In the genomic region with DNA sequence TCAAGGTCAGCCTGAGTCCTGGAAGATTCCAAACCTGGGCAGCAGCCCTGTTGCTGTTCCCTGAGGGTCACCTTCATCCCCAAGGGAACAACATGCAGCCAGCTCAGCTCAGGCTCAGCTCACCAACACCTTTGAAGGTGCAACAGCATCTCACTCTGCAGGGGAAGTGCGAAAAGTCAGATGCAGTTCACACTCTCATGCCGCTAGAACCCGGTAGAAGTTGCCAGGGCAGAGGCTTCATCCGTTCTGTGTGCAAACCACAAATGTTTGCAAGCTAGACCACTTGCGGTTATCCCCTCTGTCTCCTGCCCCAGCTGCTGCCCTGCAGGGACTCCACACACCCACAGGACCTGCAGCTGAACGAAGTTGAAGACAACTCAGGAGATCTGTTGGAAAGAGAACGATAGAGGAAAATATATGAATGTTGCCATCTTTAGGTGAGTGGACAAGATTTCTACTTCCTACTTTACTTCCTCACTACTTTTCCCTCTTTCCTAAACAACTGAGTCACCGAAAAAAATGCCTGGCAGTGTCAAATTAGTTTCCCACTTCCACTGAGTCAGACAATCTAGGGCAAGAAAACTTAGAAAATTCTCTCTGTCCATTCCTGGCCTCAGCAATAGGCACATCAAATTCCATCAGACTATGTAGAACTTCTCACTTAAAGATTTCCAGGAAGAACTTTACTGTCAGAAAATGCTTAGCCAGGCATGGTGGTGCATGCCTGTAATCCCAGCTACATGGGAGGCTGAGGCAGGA, we compare ENCODE assay signal across 1 cellular context.
TF ChIP-seq lines count a peak whose summit lies in the region.

No MANE protein-coding gene starts in this region.

TF ChIP-seq in GM12878, 131 proteins besides CTCF, POLR2A, EP300 and RAD21:
- no peak for TF ChIP-seq POU2F2 (IDR thresholded peaks at IDR 0.05; ENCODE audit: borderline replicate concordance, low read depth, low read length)
- TF ChIP-seq, protein P1, sequence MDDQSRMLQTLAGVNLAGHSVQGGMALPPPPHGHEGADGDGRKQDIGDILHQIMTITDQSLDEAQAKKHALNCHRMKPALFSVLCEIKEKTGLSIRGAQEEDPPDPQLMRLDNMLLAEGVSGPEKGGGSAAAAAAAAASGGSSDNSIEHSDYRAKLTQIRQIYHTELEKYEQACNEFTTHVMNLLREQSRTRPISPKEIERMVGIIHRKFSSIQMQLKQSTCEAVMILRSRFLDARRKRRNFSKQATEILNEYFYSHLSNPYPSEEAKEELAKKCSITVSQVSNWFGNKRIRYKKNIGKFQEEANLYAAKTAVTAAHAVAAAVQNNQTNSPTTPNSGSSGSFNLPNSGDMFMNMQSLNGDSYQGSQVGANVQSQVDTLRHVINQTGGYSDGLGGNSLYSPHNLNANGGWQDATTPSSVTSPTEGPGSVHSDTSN (IDR thresholded peaks at IDR 0.05; ENCODE audit: insufficient replicate concordance, low read depth, low read length), result no peak
- TF ChIP-seq DPF2 (IDR thresholded peaks at IDR 0.05), result peak; percentile 68
- TF ChIP-seq IKZF2 (IDR thresholded peaks at IDR 0.05), result peak; percentile 32 to 33; a peak in 2 of 4 replicates
- TF ChIP-seq, protein P2, sequence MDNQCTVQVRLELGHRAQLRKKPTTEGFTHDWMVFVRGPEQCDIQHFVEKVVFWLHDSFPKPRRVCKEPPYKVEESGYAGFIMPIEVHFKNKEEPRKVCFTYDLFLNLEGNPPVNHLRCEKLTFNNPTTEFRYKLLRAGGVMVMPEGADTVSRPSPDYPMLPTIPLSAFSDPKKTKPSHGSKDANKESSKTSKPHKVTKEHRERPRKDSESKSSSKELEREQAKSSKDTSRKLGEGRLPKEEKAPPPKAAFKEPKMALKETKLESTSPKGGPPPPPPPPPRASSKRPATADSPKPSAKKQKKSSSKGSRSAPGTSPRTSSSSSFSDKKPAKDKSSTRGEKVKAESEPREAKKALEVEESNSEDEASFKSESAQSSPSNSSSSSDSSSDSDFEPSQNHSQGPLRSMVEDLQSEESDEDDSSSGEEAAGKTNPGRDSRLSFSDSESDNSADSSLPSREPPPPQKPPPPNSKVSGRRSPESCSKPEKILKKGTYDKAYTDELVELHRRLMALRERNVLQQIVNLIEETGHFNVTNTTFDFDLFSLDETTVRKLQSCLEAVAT (IDR thresholded peaks at IDR 0.05), result 0 out of 2 replicates have a peak, but pooled peaks have one; percentile 54
- TF ChIP-seq NR2C2 (IDR thresholded peaks at IDR 0.05; ENCODE audit: borderline replicate concordance, control insufficient read depth, insufficient read length, low read depth), result no peak
- 0 out of 2 replicates have a peak, but pooled peaks have one; percentile 28 for TF ChIP-seq NR2F1 (conservative IDR thresholded peaks at IDR 0.05)
- TF ChIP-seq BHLHE40 (IDR thresholded peaks at IDR 0.05; ENCODE audit: borderline replicate concordance in 1 of 2, low read depth in 2 of 2, low read length in 1 of 2), result peak in 1 of 2 experiments; percentile 19; a peak in 1 of 4 replicates
- peak; percentile 61 for TF ChIP-seq IKZF1 (conservative IDR thresholded peaks at IDR 0.05)
- TF ChIP-seq MEF2B (IDR thresholded peaks at IDR 0.05; ENCODE audit: partially characterized antibody, poor library complexity, severe bottlenecking), result peak; percentile 61
- TF ChIP-seq, protein P3, sequence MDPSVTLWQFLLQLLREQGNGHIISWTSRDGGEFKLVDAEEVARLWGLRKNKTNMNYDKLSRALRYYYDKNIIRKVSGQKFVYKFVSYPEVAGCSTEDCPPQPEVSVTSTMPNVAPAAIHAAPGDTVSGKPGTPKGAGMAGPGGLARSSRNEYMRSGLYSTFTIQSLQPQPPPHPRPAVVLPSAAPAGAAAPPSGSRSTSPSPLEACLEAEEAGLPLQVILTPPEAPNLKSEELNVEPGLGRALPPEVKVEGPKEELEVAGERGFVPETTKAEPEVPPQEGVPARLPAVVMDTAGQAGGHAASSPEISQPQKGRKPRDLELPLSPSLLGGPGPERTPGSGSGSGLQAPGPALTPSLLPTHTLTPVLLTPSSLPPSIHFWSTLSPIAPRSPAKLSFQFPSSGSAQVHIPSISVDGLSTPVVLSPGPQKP (IDR thresholded peaks at IDR 0.05; ENCODE audit: low read depth, low read length), result no peak
- peak; percentile 18; the same call in 1 of the 2 replicates for TF ChIP-seq SPI1 (IDR thresholded peaks at IDR 0.05; ENCODE audit: borderline replicate concordance, insufficient read depth, low read depth, low read length)
- peak; percentile 76 for TF ChIP-seq RUNX3 (IDR thresholded peaks at IDR 0.05; ENCODE audit: low read length)
- no peak for TF ChIP-seq MTA3 (IDR thresholded peaks at IDR 0.05; ENCODE audit: borderline replicate concordance, low read length)
- peak; percentile 35; the same call in 1 of the 2 replicates for TF ChIP-seq MTA2 (IDR thresholded peaks at IDR 0.05; ENCODE audit: low read depth)
- no peak for TF ChIP-seq CREB1 (IDR thresholded peaks at IDR 0.05; ENCODE audit: low read depth)
- no peak for TF ChIP-seq SREBF2 (IDR thresholded peaks at IDR 0.05; ENCODE audit: low read length)
- 0 out of 2 replicates have a peak, but pooled peaks have one; percentile 24 for TF ChIP-seq TCF12 (IDR thresholded peaks at IDR 0.05; ENCODE audit: low read depth, low read length)
- no peak for TF ChIP-seq HDGF (IDR thresholded peaks at IDR 0.05)
TF ChIP-seq in GM12878: peak in this region for 11.
